8 cellular contexts compared by ENCODE assay signal in the genomic region with DNA sequence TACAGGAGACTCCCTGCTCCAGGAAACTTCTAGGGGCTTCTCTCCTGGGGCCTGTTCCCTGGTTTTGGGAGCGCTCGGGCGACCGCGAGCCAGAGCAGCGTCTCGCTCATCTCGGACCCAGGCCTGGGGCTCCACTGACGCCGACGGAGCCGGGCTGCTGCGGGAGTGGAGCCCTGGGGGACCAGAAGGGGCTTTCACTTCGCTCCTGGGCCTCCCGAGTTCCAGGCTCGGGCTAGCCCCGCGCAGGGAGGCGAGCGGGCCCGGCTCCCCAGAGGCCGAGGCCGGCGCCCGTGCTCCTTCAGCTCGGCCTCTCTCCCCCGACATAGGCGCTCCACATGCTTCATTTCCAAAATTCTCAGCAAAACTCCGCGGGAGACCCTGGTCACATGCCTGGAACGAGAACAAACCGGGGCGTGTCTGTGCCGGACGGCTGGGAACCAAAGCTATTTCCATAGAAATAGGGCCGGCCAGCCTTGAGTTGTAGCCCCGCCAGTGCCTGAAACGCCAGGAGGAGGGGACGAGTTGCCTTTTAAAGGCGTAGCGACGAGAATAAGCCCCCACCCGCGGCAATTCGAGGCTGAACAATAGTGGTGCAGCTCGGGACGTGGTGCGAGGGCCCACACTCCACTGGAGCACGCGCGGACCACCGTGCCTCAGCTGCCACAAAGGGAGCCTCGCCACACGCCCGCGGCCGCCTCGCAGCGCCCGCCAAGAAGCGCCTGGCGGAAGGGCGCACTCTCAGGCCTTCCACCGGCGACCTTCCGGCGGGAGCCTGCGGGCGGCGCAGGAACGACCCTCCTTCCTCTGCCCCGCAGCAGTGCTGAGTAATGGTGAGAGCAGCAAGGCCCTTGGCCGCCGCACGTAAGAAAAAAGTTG. TPM values are rescaled to one million over a fixed set of nuclear protein-coding genes. Genes with fewer than 3 reads are reported as not detected.
DNase-seq lines count a peak whose midpoint lies in the region; ATAC-seq and TF ChIP-seq lines count a peak whose summit lies in the region.

No MANE protein-coding gene starts in this region.

- peak overlapping the region; percentile 95 for H3K27ac Mint-ChIP-seq in progenitor cell of endocrine pancreas
- no peak overlapping the region for H3K27ac Mint-ChIP-seq in activated CD4-positive, alpha-beta T cell treated with anti-CD3 and anti-CD28 coated beads, Interleukin-2, amount 10 ng/mL, durations not matched to agents 7 days and 5 days

- ATAC-seq in GM18861 (IDR thresholded peaks at IDR 0.05; ENCODE audit: unreplicated experiment) (peak; percentile 22), HG03060 (IDR thresholded peaks at IDR 0.05; ENCODE audit: low read depth, unreplicated experiment) (peak; percentile 1), left cardiac atrium (peak; percentile 35 to 52)

- H3K4me3 Mint-ChIP-seq in progenitor cell of endocrine pancreas (ENCODE audit: low read depth): no peak overlapping the region
- no peak overlapping the region for H3K4me3 Mint-ChIP-seq in activated CD4-positive, alpha-beta T cell treated with anti-CD3 and anti-CD28 coated beads, Interleukin-2, amount 10 ng/mL, durations not matched to agents 7 days and 5 days

- DNase-seq in CD1c-positive myeloid dendritic cell (ENCODE audit: extremely low spot score) (peak; percentile 66), NCI-H446 (lab: John Stamatoyannopoulos, UW) (peak; percentile 59 to 78), amniotic epithelial cell (ENCODE audit: low read depth) (peak; percentile 62), left cardiac atrium (peak; percentile 86), progenitor cell of endocrine pancreas (ENCODE audit: low spot score, unreplicated experiment) (no peak)
- DNase-seq in activated CD4-positive, alpha-beta T cell treated with anti-CD3 and anti-CD28 coated beads, Interleukin-2, amount 10 ng/mL, durations not matched to agents 7 days and 5 days: no peak

- H3K4me1 Mint-ChIP-seq in progenitor cell of endocrine pancreas (ENCODE audit: low read depth): peaks cover 28% of the 10 kb centered on the region
- H3K4me1 Mint-ChIP-seq in activated CD4-positive, alpha-beta T cell treated with anti-CD3 and anti-CD28 coated beads, Interleukin-2, amount 10 ng/mL, durations not matched to agents 7 days and 5 days: peaks cover 30% of the 10 kb centered on the region

- no peaks in the 10 kb centered on the region for H3K9me3 Mint-ChIP-seq in progenitor cell of endocrine pancreas (ENCODE audit: low read depth)
- H3K9me3 Mint-ChIP-seq in activated CD4-positive, alpha-beta T cell treated with anti-CD3 and anti-CD28 coated beads, Interleukin-2, amount 10 ng/mL, durations not matched to agents 7 days and 5 days: no peaks in the 10 kb centered on the region

- CTCF ChIA-PET in activated CD4-positive, alpha-beta T cell treated with anti-CD3 and anti-CD28 coated beads, Interleukin-2, amount 10 ng/mL, durations not matched to agents 7 days and 5 days (lab: Charles Lee): interaction anchor here (0.5 to 3.5 kb wide), 27 partner anchors 8 to 539 kb away, joined by 3 to 40 read pairs (median 4); no protein-coding TSS in a partner anchor

- H3K27me3 Mint-ChIP-seq in progenitor cell of endocrine pancreas: no peaks in the 10 kb centered on the region
- H3K27me3 Mint-ChIP-seq in activated CD4-positive, alpha-beta T cell treated with anti-CD3 and anti-CD28 coated beads, Interleukin-2, amount 10 ng/mL, durations not matched to agents 7 days and 5 days: no peaks in the 10 kb centered on the region

- POLR2A ChIA-PET in activated CD4-positive, alpha-beta T cell treated with anti-CD3 and anti-CD28 coated beads, Interleukin-2, amount 10 ng/mL, durations not matched to agents 7 days and 5 days (lab: Charles Lee): interaction anchor here (0.6 to 1.6 kb wide), 3 partner anchors 18 to 323 kb away, joined by 3 to 4 read pairs (median 3); a partner anchor contains a TSS

- TF ChIP-seq CTCF in progenitor cell of endocrine pancreas (IDR thresholded peaks at IDR 0.05; ENCODE audit: unreplicated experiment): peak; percentile 2

- peaks cover 1% of the 10 kb centered on the region for H3K36me3 Mint-ChIP-seq in progenitor cell of endocrine pancreas (ENCODE audit: insufficient read depth)
- peaks cover 15% of the 10 kb centered on the region for H3K36me3 Mint-ChIP-seq in activated CD4-positive, alpha-beta T cell treated with anti-CD3 and anti-CD28 coated beads, Interleukin-2, amount 10 ng/mL, durations not matched to agents 7 days and 5 days (ENCODE audit: low read depth)

- intact Hi-C loops in left cardiac atrium (cut with DNase I): no loop called here

RNA-seq across cellular contexts. Expression of a gene that starts 1.1 kb away (rescaled TPM):
- total RNA-seq in left cardiac atrium: 100 to 1,000 TPM; 103 to 128 TPM
- total RNA-seq in progenitor cell of endocrine pancreas: 220 and 226 TPM in 2 replicates
- 100 to 1,000 TPM; 212 to 221 TPM for total RNA-seq in activated CD4-positive, alpha-beta T cell treated with anti-CD3 and anti-CD28 coated beads, Interleukin-2, amount 10 ng/mL, durations not matched to agents 7 days and 5 days

RNA-seq across cellular contexts. Expression of a gene that starts 12.2 kb away (rescaled TPM):
- total RNA-seq in left cardiac atrium (10 to 100 TPM; 65.6 to 71.9 TPM), progenitor cell of endocrine pancreas (93.8 and 108 TPM in 2 replicates)
- total RNA-seq in activated CD4-positive, alpha-beta T cell treated with anti-CD3 and anti-CD28 coated beads, Interleukin-2, amount 10 ng/mL, durations not matched to agents 7 days and 5 days: 10 to 100 TPM; 46.9 to 48.1 TPM

Comparison
In these comparisons a context has a peak if more than half of its experiments do, and no peak if none do; other contexts are left out.
1. DNase-seq: peak in CD1c-positive myeloid dendritic cell (single experiment), NCI-H446 (2 of 2), amniotic epithelial cell (single experiment) and left cardiac atrium (single experiment); none in progenitor cell of endocrine pancreas (single experiment) and activated CD4-positive, alpha-beta T cell treated with anti-CD3 and anti-CD28 coated beads, Interleukin-2, amount 10 ng/mL, durations not matched to agents 7 days and 5 days (single experiment).
2. Peak in every context shown above with its lines, with median percentiles within 50 percentile points of each other: ATAC-seq.